ENCODE assay signal across 1 cellular context in genomic region chr12:96170762-96171161, GRCh38.
TF ChIP-seq lines count a peak whose summit lies in the region.

No MANE protein-coding gene starts in this region.

TF ChIP-seq in GM23338, 12 proteins besides CTCF, POLR2A, EP300 and RAD21 (continued from another document):
- TF ChIP-seq EZH2 (IDR thresholded peaks at IDR 0.05; ENCODE audit: low read depth, unreplicated experiment) (no peak), CREB1 (CRISPR knock-in tag; IDR thresholded peaks at IDR 0.05; ENCODE audit: low read depth) (no peak), ZNF331 (CRISPR knock-in tag; IDR thresholded peaks at IDR 0.05; ENCODE audit: low read depth) (no peak), POLR2AphosphoS5 (IDR thresholded peaks at IDR 0.05; ENCODE audit: low read depth) (no peak), JUNB (IDR thresholded peaks at IDR 0.05; ENCODE audit: unreplicated experiment) (no peak), NANOG (IDR thresholded peaks at IDR 0.05; ENCODE audit: borderline replicate concordance) (no peak), ETS1 (IDR thresholded peaks at IDR 0.05) (no peak), ZNF114 (CRISPR knock-in tag; IDR thresholded peaks at IDR 0.05) (no peak), ZNF462 (CRISPR knock-in tag; IDR thresholded peaks at IDR 0.05) (no peak)
